In the genomic region with DNA sequence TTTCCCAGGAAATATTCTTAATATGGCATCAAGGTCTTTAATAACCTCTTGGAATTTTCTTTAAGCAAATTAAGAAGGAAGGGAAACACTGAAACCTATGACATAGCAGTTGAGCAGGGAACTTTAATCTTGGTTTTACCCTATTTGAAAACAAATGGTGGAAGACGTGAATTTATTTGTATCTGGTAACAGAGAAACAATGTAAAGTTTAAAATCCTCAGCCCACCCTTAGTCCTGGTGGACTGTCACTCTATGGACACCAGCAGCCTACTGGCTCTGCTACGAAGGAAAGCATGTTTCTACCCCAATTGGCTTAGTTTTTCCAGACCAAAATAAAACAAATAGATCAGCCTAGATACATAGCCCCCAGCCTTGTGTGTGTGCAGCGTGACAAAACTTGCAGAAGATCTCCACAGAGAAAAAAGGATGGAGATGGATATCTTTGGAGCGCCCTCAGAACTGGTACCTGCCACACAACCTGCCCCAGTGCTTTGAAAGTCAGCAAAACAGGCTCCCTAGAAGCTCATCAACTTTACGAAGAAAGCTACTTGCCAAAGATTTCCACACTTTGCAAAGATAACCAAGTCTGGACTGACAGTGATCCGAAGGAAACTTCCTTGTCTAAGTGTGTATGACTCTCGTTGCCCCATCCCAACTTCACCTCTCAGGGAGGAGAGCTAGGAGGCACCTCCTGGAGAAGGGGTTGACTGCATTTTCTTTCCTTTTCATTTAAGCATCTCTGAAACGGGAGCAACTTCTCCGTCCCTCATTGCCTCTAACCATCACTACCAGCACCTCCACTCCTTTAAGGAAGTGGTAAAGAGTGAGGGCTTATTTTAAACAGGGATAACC, we compare ENCODE assay signal across 9 cellular contexts. TPM values are rescaled to one million over a fixed set of nuclear protein-coding genes. Genes with fewer than 3 reads are reported as not detected.
DNase-seq lines count a peak whose midpoint lies in the region; ATAC-seq and TF ChIP-seq lines count a peak whose summit lies in the region.
"Had no signal": no experiment of that assay in that cellular context is flagged by ENCODE, and none has a peak within 500 bp of the region (broad histone marks: within the 10 kb centered on the region; RNA-seq: fewer than 3 reads in every experiment).

No MANE protein-coding gene starts in this region.

- H3K9ac ChIP-seq in Loucy (ENCODE audit: low read depth, low read length, poor library complexity, severe bottlenecking): no peak overlapping the region

- H3K4me1 Mint-ChIP-seq in endothelial cell (ENCODE audit: unreplicated experiment): peaks cover 56% of the 10 kb centered on the region
- H3K4me1 Mint-ChIP-seq in nephron progenitor cell: peaks cover 82% of the 10 kb centered on the region

- peak overlapping the region; percentile 81 for H3K4me3 ChIP-seq in AG04449 (ENCODE audit: low read depth, low read length)
- peak overlapping the region; percentile 8 for H3K4me3 ChIP-seq in Loucy (ENCODE audit: low read length, poor library complexity, severe bottlenecking)
- H3K4me3 ChIP-seq in SJCRH30: no peak overlapping the region

- H3K27ac Mint-ChIP-seq in endothelial cell (ENCODE audit: unreplicated experiment) (peak overlapping the region; percentile 44), nephron progenitor cell (peak overlapping the region; percentile 27)

- CTCF ChIA-PET in AG04449 (lab: Yijun Ruan, JAX): no interaction called here

- no peaks in the 10 kb centered on the region for H3K27me3 ChIP-seq in Loucy (ENCODE audit: insufficient read depth, low read length, poor library complexity, severe bottlenecking)
- H3K27me3 ChIP-seq in SJCRH30: no peaks in the 10 kb centered on the region

- H3K27me3 Mint-ChIP-seq in endothelial cell (ENCODE audit: unreplicated experiment) (peaks cover 5% of the 10 kb centered on the region), nephron progenitor cell (ENCODE audit: low read depth, poor library complexity) (no peaks in the 10 kb centered on the region)

- peak overlapping the region; percentile 59 for H3K4me2 ChIP-seq in Loucy (ENCODE audit: low read depth, low read length, poor library complexity, severe bottlenecking)

- peaks cover 97% of the 10 kb centered on the region for H3K79me2 ChIP-seq in Loucy (ENCODE audit: insufficient read depth, low read length)

- H3K27ac ChIP-seq in SJCRH30: no peak overlapping the region

- H3K36me3 Mint-ChIP-seq in endothelial cell (ENCODE audit: low read depth, unreplicated experiment) (peaks cover 37% of the 10 kb centered on the region), nephron progenitor cell (ENCODE audit: low read depth) (no peaks in the 10 kb centered on the region)

- POLR2A ChIA-PET in AG04449 (lab: Yijun Ruan, JAX): no interaction called here

- H3K4me1 ChIP-seq in Loucy (ENCODE audit: insufficient read depth, low read length, poor library complexity, severe bottlenecking): peaks cover 17% of the 10 kb centered on the region
- peaks cover 20% of the 10 kb centered on the region for H3K4me1 ChIP-seq in SJCRH30

- H3K9me3 Mint-ChIP-seq in endothelial cell (ENCODE audit: unreplicated experiment): no peaks in the 10 kb centered on the region
- no peaks in the 10 kb centered on the region for H3K9me3 Mint-ChIP-seq in nephron progenitor cell

- peaks cover 36% of the 10 kb centered on the region for H4K20me1 ChIP-seq in Loucy (ENCODE audit: insufficient read depth, low read length, poor library complexity, severe bottlenecking)

- H3F3A ChIP-seq in Loucy (ENCODE audit: low read depth): no peaks in the 10 kb centered on the region

- TF ChIP-seq CTCF in AG04449 (IDR thresholded peaks at IDR 0.05; ENCODE audit: insufficient read depth, low read length, missing control alignments) (no peak), Loucy (conservative IDR thresholded peaks at IDR 0.05; ENCODE audit: low read length) (no peak), endothelial cell (IDR thresholded peaks at IDR 0.05; ENCODE audit: unreplicated experiment) (no peak), nephron progenitor cell (IDR thresholded peaks at IDR 0.05) (no peak)

- peak overlapping the region; percentile 65 for H3K4me3 Mint-ChIP-seq in endothelial cell (ENCODE audit: unreplicated experiment)
- H3K4me3 Mint-ChIP-seq in nephron progenitor cell: peak overlapping the region; percentile 93

- no peak overlapping the region for H2AFZ ChIP-seq in Loucy (ENCODE audit: low read length)

- DNase-seq in AG04449 (ENCODE audit: low read depth, low spot score) (no peak), endothelial cell (ENCODE audit: low spot score) (no peak), nephron progenitor cell (no peak), SJCRH30 (no peak)
- DNase-seq: DMS79 had no signal

- ATAC-seq in HG03521 (IDR thresholded peaks at IDR 0.05; ENCODE audit: unreplicated experiment) (no peak), GM18873 (IDR thresholded peaks at IDR 0.05; ENCODE audit: low FRiP score, unreplicated experiment) (no peak), GM21723 (IDR thresholded peaks at IDR 0.05; ENCODE audit: unreplicated experiment) (no peak)

- H3K9me2 ChIP-seq in Loucy (replicated peaks; ENCODE audit: low read depth, low read length): no peaks in the 10 kb centered on the region

- no peaks in the 10 kb centered on the region for H3K9me3 ChIP-seq in Loucy (ENCODE audit: insufficient read depth, low read depth, low read length)
- no peaks in the 10 kb centered on the region for H3K9me3 ChIP-seq in SJCRH30 (replicated peaks)

- no peaks in the 10 kb centered on the region for H3K36me3 ChIP-seq in Loucy (ENCODE audit: insufficient read depth, low read length)
- peaks cover 16% of the 10 kb centered on the region for H3K36me3 ChIP-seq in SJCRH30

RNA-seq across cellular contexts. Expression of a gene that starts 7.3 kb away (rescaled TPM):
- 109 TPM for total RNA-seq in endothelial cell (ENCODE audit: unreplicated experiment)
- total RNA-seq in SJCRH30 (2014; rRNA removed; shearing (Covaris generic)): 55.1 and 69.1 TPM in 2 replicates
